In the genomic region with DNA sequence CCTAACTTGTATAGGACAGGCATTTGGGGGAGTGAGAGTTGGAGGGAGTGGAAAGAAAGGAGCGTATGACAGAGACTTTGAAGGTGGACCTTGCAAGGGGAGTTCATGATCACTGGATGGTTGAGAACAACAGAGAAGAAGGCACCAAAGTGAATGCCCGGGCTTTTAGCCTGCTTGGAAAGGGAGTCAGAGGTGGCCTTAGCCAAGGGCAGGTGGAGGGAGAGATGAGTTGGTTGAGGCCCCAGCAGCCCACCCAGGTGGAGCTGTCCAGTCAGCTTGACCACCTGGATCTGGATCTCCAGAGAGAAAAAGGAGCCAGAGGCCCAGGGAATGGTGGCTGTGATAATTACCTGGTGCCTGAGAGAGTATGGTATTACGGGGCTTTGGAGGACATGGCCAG, we compare ENCODE assay signal across 18 cellular contexts.
"Had no signal": no experiment of that assay in that cellular context is flagged by ENCODE, and none has a peak within 500 bp of the region (broad histone marks: within the 10 kb centered on the region; RNA-seq: fewer than 3 reads in every experiment).

No MANE protein-coding gene starts in this region.

- ATAC-seq: body of pancreas had no signal

- H3K27ac Mint-ChIP-seq: naive B cell had no signal

- H3K4me1 ChIP-seq: body of pancreas, left ventricle myocardium inferior, tibial nerve, vagina had no signal

- H3K27me3 ChIP-seq: body of pancreas, tibial nerve, vagina had no signal

- H3K9me3 ChIP-seq: body of pancreas, left ventricle myocardium inferior, tibial nerve, vagina had no signal

- H3K9me3 Mint-ChIP-seq: naive B cell had no signal

- H3K4me3 ChIP-seq: body of pancreas, coronary artery, left ventricle myocardium inferior, tibial nerve, vagina had no signal

- H3K27me3 Mint-ChIP-seq: naive B cell had no signal

- DNase-seq: activated CD4-positive, alpha-beta T cell treated with anti-CD3 and anti-CD28 coated beads, Interleukin-2, amount 50 U/mL, for 1 hour; activated CD4-positive, CD25-positive, alpha-beta regulatory T cell; activated gamma-delta T cell; activated T-cell treated with anti-CD3 and anti-CD28 coated beads, Interleukin-2, amount 50 U/mL, for 1 hour; amniotic stem cell; body of pancreas; central memory CD4-positive, alpha-beta T cell; foreskin fibroblast; hypothalamus; left ventricle myocardium inferior; naive B cell; occipital lobe; stimulated activated CD4-positive, alpha-beta T cell treated with anti-CD3 and anti-CD28 coated beads, Interleukin-15, amount 100 ng/mL, for 24 hours; stimulated activated CD4-positive, alpha-beta T cell treated with anti-CD3 and anti-CD28 coated beads, Interleukin-4, amount 100 ng/mL, for 1 hour; stimulated activated naive CD4-positive, alpha-beta T cell had no signal

- H3K4me1 Mint-ChIP-seq: naive B cell had no signal

- H3K27ac ChIP-seq: body of pancreas, coronary artery, left ventricle myocardium inferior, tibial nerve, vagina had no signal

- H3K4me3 Mint-ChIP-seq: naive B cell had no signal
